Comparison of ENCODE assay signal across 1 cellular context in the genomic region with DNA sequence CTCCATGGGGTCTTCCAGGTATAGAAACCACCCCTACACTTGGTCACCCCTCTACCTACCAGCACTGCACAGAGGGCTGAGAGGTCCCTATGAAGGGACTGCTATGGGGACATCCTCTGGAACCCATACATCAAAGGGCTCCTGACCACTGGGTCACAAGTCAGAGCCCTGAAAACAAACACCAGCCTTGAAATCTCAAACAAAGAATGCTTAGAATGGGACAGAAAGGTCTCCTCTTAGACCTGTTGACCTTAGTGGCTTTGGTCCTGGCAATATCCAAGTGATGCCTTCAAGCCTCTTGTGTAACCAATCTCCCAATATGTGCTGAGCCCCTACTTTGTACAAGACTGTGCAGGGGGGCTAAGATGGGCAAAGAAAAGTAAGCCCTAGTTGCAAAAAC.
TF ChIP-seq lines count a peak whose summit lies in the region.

No MANE protein-coding gene starts in this region.

TF ChIP-seq in HepG2, 621 proteins besides CTCF, POLR2A, EP300 and RAD21 (continued from another document):
- TF ChIP-seq XBP1 (CRISPR knock-in tag; IDR thresholded peaks at IDR 0.05) (no peak), ZBTB7A (CRISPR knock-in tag; IDR thresholded peaks at IDR 0.05) (peak; percentile 62; the same call in 1 of the 2 replicates), TARDBP (CRISPR knock-in tag; IDR thresholded peaks at IDR 0.05) (peak; percentile 81; the same call in 1 of the 2 replicates), NKX3-1 (CRISPR knock-in tag; IDR thresholded peaks at IDR 0.05) (no peak), GATAD1 (CRISPR knock-in tag; IDR thresholded peaks at IDR 0.05) (no peak), ZNF772 (CRISPR knock-in tag; IDR thresholded peaks at IDR 0.05) (peak; percentile 67; the same call in 1 of the 2 replicates), ZNF619 (CRISPR knock-in tag; IDR thresholded peaks at IDR 0.05) (peak; percentile 81; the same call in 1 of the 2 replicates), MAF1 (CRISPR knock-in tag; IDR thresholded peaks at IDR 0.05; ENCODE audit: borderline replicate concordance) (no peak), ZNF75D (CRISPR knock-in tag; IDR thresholded peaks at IDR 0.05; ENCODE audit: borderline replicate concordance) (no peak), GATA4 (IDR thresholded peaks at IDR 0.05; ENCODE audit: borderline replicate concordance, low read depth) (no peak; the same call in 1 of the 2 replicates), MAZ (IDR thresholded peaks at IDR 0.05; ENCODE audit: borderline replicate concordance, low read depth, low read length) (no peak), MAZ (CRISPR knock-in tag; IDR thresholded peaks at IDR 0.05; ENCODE audit: low read depth) (no peak), RAD51 (IDR thresholded peaks at IDR 0.05; ENCODE audit: borderline replicate concordance) (no peak), HNF4A (CRISPR knock-in tag; IDR thresholded peaks at IDR 0.05) (peak; percentile 85), ZNF816 (CRISPR knock-in tag; IDR thresholded peaks at IDR 0.05; ENCODE audit: borderline replicate concordance) (no peak)
- TF ChIP-seq, protein P1, sequence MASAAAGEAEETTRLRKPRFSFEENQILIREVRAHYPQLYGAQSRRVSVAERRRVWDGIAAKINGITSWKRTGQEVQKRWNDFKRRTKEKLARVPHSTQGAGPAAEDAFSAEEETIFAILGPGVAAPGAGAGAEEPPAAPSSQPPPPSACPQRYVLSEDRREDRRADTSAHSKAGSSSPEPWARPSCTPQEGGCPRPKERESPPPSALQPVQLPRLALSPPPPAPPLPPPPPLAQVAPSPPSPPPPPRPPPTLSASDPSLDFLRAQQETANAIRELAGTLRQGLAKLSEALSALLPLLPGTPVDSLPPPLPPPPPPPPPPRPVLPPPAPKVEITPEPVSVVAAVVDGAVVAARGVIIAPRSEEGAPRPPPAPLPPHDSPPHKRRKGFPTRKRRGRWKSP (CRISPR knock-in tag; IDR thresholded peaks at IDR 0.05), result peak; percentile 46; the same call in 1 of the 2 replicates
- TF ChIP-seq, protein P2, sequence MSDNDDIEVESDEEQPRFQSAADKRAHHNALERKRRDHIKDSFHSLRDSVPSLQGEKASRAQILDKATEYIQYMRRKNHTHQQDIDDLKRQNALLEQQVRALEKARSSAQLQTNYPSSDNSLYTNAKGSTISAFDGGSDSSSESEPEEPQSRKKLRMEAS (IDR thresholded peaks at IDR 0.05), result no peak
- TF ChIP-seq, protein P3, sequence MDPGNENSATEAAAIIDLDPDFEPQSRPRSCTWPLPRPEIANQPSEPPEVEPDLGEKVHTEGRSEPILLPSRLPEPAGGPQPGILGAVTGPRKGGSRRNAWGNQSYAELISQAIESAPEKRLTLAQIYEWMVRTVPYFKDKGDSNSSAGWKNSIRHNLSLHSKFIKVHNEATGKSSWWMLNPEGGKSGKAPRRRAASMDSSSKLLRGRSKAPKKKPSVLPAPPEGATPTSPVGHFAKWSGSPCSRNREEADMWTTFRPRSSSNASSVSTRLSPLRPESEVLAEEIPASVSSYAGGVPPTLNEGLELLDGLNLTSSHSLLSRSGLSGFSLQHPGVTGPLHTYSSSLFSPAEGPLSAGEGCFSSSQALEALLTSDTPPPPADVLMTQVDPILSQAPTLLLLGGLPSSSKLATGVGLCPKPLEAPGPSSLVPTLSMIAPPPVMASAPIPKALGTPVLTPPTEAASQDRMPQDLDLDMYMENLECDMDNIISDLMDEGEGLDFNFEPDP (CRISPR knock-in tag; conservative IDR thresholded peaks at IDR 0.05), result no peak
- TF ChIP-seq, protein P4, sequence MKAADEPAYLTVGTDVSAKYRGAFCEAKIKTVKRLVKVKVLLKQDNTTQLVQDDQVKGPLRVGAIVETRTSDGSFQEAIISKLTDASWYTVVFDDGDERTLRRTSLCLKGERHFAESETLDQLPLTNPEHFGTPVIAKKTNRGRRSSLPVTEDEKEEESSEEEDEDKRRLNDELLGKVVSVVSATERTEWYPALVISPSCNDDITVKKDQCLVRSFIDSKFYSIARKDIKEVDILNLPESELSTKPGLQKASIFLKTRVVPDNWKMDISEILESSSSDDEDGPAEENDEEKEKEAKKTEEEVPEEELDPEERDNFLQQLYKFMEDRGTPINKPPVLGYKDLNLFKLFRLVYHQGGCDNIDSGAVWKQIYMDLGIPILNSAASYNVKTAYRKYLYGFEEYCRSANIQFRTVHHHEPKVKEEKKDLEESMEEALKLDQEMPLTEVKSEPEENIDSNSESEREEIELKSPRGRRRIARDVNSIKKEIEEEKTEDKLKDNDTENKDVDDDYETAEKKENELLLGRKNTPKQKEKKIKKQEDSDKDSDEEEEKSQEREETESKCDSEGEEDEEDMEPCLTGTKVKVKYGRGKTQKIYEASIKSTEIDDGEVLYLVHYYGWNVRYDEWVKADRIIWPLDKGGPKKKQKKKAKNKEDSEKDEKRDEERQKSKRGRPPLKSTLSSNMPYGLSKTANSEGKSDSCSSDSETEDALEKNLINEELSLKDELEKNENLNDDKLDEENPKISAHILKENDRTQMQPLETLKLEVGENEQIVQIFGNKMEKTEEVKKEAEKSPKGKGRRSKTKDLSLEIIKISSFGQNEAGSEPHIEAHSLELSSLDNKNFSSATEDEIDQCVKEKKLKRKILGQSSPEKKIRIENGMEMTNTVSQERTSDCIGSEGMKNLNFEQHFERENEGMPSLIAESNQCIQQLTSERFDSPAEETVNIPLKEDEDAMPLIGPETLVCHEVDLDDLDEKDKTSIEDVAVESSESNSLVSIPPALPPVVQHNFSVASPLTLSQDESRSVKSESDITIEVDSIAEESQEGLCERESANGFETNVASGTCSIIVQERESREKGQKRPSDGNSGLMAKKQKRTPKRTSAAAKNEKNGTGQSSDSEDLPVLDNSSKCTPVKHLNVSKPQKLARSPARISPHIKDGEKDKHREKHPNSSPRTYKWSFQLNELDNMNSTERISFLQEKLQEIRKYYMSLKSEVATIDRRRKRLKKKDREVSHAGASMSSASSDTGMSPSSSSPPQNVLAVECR (CRISPR knock-in tag; IDR thresholded peaks at IDR 0.05; ENCODE audit: borderline replicate concordance), result peak; percentile 24; the same call in 1 of the 2 replicates
TF ChIP-seq in HepG2: peak in this region for 157.
